17 cellular contexts compared by ENCODE assay signal in the genomic region with DNA sequence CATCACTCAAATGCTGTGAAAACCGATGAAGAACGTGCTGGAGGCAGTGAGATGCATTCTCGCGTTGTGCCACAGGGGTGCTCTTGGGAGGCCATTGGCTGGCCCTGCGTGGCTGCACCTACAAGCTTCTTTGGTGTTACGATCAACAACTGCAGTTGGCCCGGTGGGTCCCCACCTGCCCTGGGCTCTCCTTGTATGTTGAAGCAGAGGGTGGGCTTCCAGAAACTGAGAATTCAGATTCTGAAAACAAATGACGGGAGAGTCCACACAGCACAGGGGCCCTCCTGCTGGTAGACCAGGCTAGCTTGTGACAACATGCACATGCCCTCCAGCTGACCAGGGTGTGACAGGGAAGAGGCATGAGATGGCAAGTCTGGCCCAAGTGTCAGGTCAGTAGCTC. TPM values are rescaled to one million over a fixed set of nuclear protein-coding genes. Genes with fewer than 3 reads are reported as not detected.
A peak's percentile ranks its signal among the peaks of the same experiment; 100 is the strongest.
DNase-seq lines count a peak whose midpoint lies in the region; ATAC-seq, FAIRE-seq and TF ChIP-seq lines count a peak whose summit lies in the region.
"Had no signal": no experiment of that assay in that cellular context is flagged by ENCODE, and none has a peak within 500 bp of the region (broad histone marks: within the 10 kb centered on the region; RNA-seq: fewer than 3 reads in every experiment).

No MANE protein-coding gene starts in this region.

- H3K4me3 ChIP-seq in A549: no peak overlapping the region
- H3K4me3 ChIP-seq in GM12864 (ENCODE audit: low read depth, low read length): no peak overlapping the region
- H3K4me3 ChIP-seq in fibroblast of villous mesenchyme (ENCODE audit: low read depth, low read length): no peak overlapping the region
- H3K4me3 ChIP-seq in tibial artery: no peak overlapping the region
- H3K4me3 ChIP-seq: skin epidermis, vagina had no signal

- 77% methylated on average over 8 of the region's 8 CpGs for WGBS in A549 (ENCODE audit: missing lambda C conversion rate)

- intact Hi-C loops in tibial artery (cut with DNase I; ENCODE audit: low total_unique reads): no loop called here

- H3K27ac ChIP-seq in A549 (no peak overlapping the region), tibial artery (no peak overlapping the region)
- H3K27ac ChIP-seq: epithelial cell of prostate, skin epidermis, vagina had no signal

- H3K4me1 ChIP-seq in A549 (no peaks in the 10 kb centered on the region), tibial artery (no peaks in the 10 kb centered on the region)
- H3K4me1 ChIP-seq: vagina had no signal

- no peak for TF ChIP-seq EP300 in A549 (IDR thresholded peaks at IDR 0.05)

- CTCF ChIA-PET in A549 (lab: Yijun Ruan, JAX): interaction anchor here (0.7 to 5.1 kb wide), 6 partner anchors 13 to 121 kb away, joined by 3 to 24 read pairs (median 3); no protein-coding TSS in a partner anchor

- no peak for TF ChIP-seq RAD21 in A549 (conservative IDR thresholded peaks at IDR 0.05 in 1 of 2, IDR thresholded peaks at IDR 0.05 in 1 of 2)

- ATAC-seq in A549 (peak; percentile 57 to 81), HG03135 (IDR thresholded peaks at IDR 0.05; ENCODE audit: unreplicated experiment) (no peak), GM18861 (IDR thresholded peaks at IDR 0.05; ENCODE audit: unreplicated experiment) (no peak)
- ATAC-seq: naive thymus-derived CD8-positive, alpha-beta T cell; T-helper 17 cell had no signal

- POLR2A ChIA-PET in A549 (lab: Yijun Ruan, JAX): no interaction called here

- peaks cover 26 to 29% (median 27%) of the 10 kb centered on the region in 3 donors for H3K36me3 ChIP-seq in tibial artery
- H3K36me3 ChIP-seq: vagina had no signal

- DNase-seq in A549 (ENCODE audit: low read depth in 1 of 2, low spot score in 1 of 2) (peak in 1 of 2 experiments; percentile 26), GM12864 (ENCODE audit: low read depth) (no peak), SK-MEL-5 (ENCODE audit: low read depth, low spot score) (peak; percentile 33), fibroblast of villous mesenchyme (ENCODE audit: low read depth) (no peak), tibial artery (no peak), NCI-H187 treated with DMSO at 0.1 percent for 48 hours (lab: John Stamatoyannopoulos, UW) (no peak)
- DNase-seq: activated CD8-positive, alpha-beta memory T cell treated with anti-CD3 and anti-CD28 coated beads, Interleukin-2, amount 50 U/mL, for 48 hours; anterior cingulate cortex; CD4-positive, alpha-beta memory T cell; naive thymus-derived CD8-positive, alpha-beta T cell; NCI-H187; T-helper 17 cell had no signal

- no peaks in the 10 kb centered on the region for H3K27me3 ChIP-seq in tibial artery
- H3K27me3 ChIP-seq: vagina had no signal

- no peak overlapping the region for H3K4me2 ChIP-seq in A549

- TF ChIP-seq CTCF in A549 (IDR thresholded peaks at IDR 0.05) (no peak), GM12864 (IDR thresholded peaks at IDR 0.05; ENCODE audit: low read depth, low read length, missing control alignments) (peak; percentile 31), fibroblast of villous mesenchyme (IDR thresholded peaks at IDR 0.05; ENCODE audit: insufficient read depth, low read depth, low read length) (peak; percentile 25), tibial artery (IDR thresholded peaks at IDR 0.05) (no peak)

- FAIRE-seq in A549 (lab: Jason Lieb, UNC): no peak

- H3K9me3 ChIP-seq in A549: no peaks in the 10 kb centered on the region
- H3K9me3 ChIP-seq in tibial artery: peaks cover 0 to 2% (median 0%) of the 10 kb centered on the region in 3 donors
- H3K9me3 ChIP-seq: vagina had no signal

- no peak for TF ChIP-seq POLR2A in A549 (IDR thresholded peaks at IDR 0.05; ENCODE audit: low read length)

- in situ Hi-C loops in SK-MEL-5 (cut with HindIII; ENCODE audit: low pct_unique_long_range_greater_than_20kb, low sequenced_read_pairs): no loop called here

TF ChIP-seq in A549, 52 proteins besides CTCF, POLR2A, EP300 and RAD21:
- TF ChIP-seq SREBF2 (IDR thresholded peaks at IDR 0.05): no peak
- no peak for TF ChIP-seq HOXA7 (CRISPR knock-in tag; IDR thresholded peaks at IDR 0.05)
- no peak for TF ChIP-seq EHF (CRISPR knock-in tag; IDR thresholded peaks at IDR 0.05)
- TF ChIP-seq HEYL (CRISPR knock-in tag; IDR thresholded peaks at IDR 0.05): no peak
- TF ChIP-seq ZC3H11A (IDR thresholded peaks at IDR 0.05): no peak
- TF ChIP-seq NPAS2 (CRISPR knock-in tag; IDR thresholded peaks at IDR 0.05; ENCODE audit: borderline replicate concordance): no peak
- TF ChIP-seq, protein P1, sequence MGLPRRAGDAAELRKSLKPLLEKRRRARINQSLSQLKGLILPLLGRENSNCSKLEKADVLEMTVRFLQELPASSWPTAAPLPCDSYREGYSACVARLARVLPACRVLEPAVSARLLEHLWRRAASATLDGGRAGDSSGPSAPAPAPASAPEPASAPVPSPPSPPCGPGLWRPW (IDR thresholded peaks at IDR 0.05): no peak
- TF ChIP-seq HOXB5 (CRISPR knock-in tag; IDR thresholded peaks at IDR 0.05): no peak
- TF ChIP-seq SMC3 (IDR thresholded peaks at IDR 0.05): no peak
- no peak for TF ChIP-seq KDM1A (IDR thresholded peaks at IDR 0.05; ENCODE audit: low read depth)
- TF ChIP-seq, protein P2, sequence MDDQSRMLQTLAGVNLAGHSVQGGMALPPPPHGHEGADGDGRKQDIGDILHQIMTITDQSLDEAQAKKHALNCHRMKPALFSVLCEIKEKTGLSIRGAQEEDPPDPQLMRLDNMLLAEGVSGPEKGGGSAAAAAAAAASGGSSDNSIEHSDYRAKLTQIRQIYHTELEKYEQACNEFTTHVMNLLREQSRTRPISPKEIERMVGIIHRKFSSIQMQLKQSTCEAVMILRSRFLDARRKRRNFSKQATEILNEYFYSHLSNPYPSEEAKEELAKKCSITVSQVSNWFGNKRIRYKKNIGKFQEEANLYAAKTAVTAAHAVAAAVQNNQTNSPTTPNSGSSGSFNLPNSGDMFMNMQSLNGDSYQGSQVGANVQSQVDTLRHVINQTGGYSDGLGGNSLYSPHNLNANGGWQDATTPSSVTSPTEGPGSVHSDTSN (IDR thresholded peaks at IDR 0.05): no peak
- no peak for TF ChIP-seq TP53 (CRISPR knock-in tag; IDR thresholded peaks at IDR 0.05)
- TF ChIP-seq FOXS1 (CRISPR knock-in tag; IDR thresholded peaks at IDR 0.05): no peak
- TF ChIP-seq BHLHE40 (IDR thresholded peaks at IDR 0.05; ENCODE audit: low read depth, low read length): no peak
- TF ChIP-seq NFE2L2 (conservative IDR thresholded peaks at IDR 0.05; ENCODE audit: low read length): no peak
- TF ChIP-seq RCOR1 (IDR thresholded peaks at IDR 0.05; ENCODE audit: low read depth, low read length): no peak
- no peak for TF ChIP-seq ESRRA (IDR thresholded peaks at IDR 0.05; ENCODE audit: borderline replicate concordance, low read length)
- TF ChIP-seq MYC (IDR thresholded peaks at IDR 0.05; ENCODE audit: borderline replicate concordance, low read length): no peak

RNA-seq across cellular contexts. Expression of a gene that starts 23.7 kb away (rescaled TPM):
- polyA plus RNA-seq in A549 (2011; rRNA removed) (2.2 and 2.8 TPM in 2 replicates), A549 (2017; fragmentation: RNase III; extraction: RNeasy Plus Mini Kit Qiagen cat#74134 plus additional on column Dnase treatment) (1.0 to 2.1 TPM (median 1.3 TPM) in 3 replicates)
- 1.3 and 1.7 TPM in 2 replicates for polyA plus RNA-seq in A549 (2012; cell fraction: cytosol; rRNA removed)
- 1.1 and 1.6 TPM in 2 replicates for polyA plus RNA-seq in A549 (2012; cell fraction: nucleus; rRNA removed)
- polyA minus RNA-seq in A549 (2011; rRNA and poly(A)+ RNA removed): 0.79 and 1.0 TPM in 2 replicates
- not detected in 2 replicates for total RNA-seq in SK-MEL-5 (2014; rRNA removed; shearing (Covaris generic))
- not detected in 2 replicates for polyA plus RNA-seq in SK-MEL-5 (2015; cell fraction: cytosol; rRNA removed)
- not detected in 2 replicates for polyA plus RNA-seq in SK-MEL-5 (2015; cell fraction: nucleus; rRNA removed)
- total RNA-seq in fibroblast of villous mesenchyme: not detected in 2 replicates
- total RNA-seq: CD4-positive, alpha-beta memory T cell; naive thymus-derived CD8-positive, alpha-beta T cell; T-helper 17 cell had no signal
- polyA plus RNA-seq: CD4-positive, alpha-beta memory T cell; naive thymus-derived CD8-positive, alpha-beta T cell had no signal

Comparison
In these comparisons a context has a peak if more than half of its experiments do, and no peak if none do; other contexts are left out.
1. ATAC-seq: peak in A549 (2 of 2); none in HG03135 (single experiment) and GM18861 (single experiment).
2. CTCF ChIP-seq: peak in GM12864 (single experiment) and fibroblast of villous mesenchyme (single experiment); none in A549 (single experiment) and tibial artery (0 of 2).